In the genomic region with DNA sequence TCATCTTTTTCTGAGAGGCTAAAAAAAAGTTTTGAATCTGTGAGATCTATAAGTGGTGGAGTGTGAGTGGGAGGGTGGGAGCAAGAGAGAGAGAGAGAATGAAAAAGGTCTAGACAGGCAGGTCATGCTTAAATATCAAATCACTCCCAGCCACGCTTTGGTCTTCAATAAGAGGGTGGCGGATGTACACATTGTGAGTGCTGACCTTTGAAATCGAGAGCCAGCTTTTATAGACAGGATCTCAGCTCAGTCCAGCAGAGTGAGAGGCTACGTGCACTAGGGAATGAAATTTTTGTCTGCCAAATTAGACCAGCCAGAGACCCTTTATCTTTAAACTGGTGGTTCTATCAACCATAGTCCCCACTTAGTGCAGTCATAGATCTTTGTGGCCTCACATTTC, we compare ENCODE assay signal across 23 cellular contexts.
A peak's percentile ranks its signal among the peaks of the same experiment; 100 is the strongest.
DNase-seq lines count a peak whose midpoint lies in the region; ATAC-seq, FAIRE-seq and TF ChIP-seq lines count a peak whose summit lies in the region.
"Had no signal": no experiment of that assay in that cellular context is flagged by ENCODE, and none has a peak within 500 bp of the region (broad histone marks: within the 10 kb centered on the region; RNA-seq: fewer than 3 reads in every experiment).

No MANE protein-coding gene starts in this region.

- peaks cover 4% of the 10 kb centered on the region for H3K4me1 Mint-ChIP-seq in astrocyte (ENCODE audit: low read depth, unreplicated experiment)
- H3K4me1 Mint-ChIP-seq: CD4-positive, alpha-beta memory T cell had no signal

- no peak overlapping the region for H3K27ac Mint-ChIP-seq in astrocyte (ENCODE audit: unreplicated experiment)
- H3K27ac Mint-ChIP-seq: CD4-positive, alpha-beta memory T cell; HFFc6 had no signal

- H3K27ac ChIP-seq in astrocyte (ENCODE audit: low read depth, low read length) (no peak overlapping the region), liver (ENCODE audit: low read depth in 1 of 2, low read length in 2 of 2) (no peak overlapping the region), smooth muscle cell (ENCODE audit: low read depth) (peak overlapping the region; percentile 67), transverse colon (no peak overlapping the region)
- H3K27ac ChIP-seq: A549 had no signal

- peaks cover 3% of the 10 kb centered on the region for H3K27me3 ChIP-seq in astrocyte (ENCODE audit: insufficient read depth, low read length)
- no peaks in the 10 kb centered on the region for H3K27me3 ChIP-seq in liver (ENCODE audit: control insufficient read depth in 4 of 4, insufficient read depth in 4 of 4, low read length in 3 of 4)
- no peaks in the 10 kb centered on the region for H3K27me3 ChIP-seq in smooth muscle cell (ENCODE audit: low read depth)
- no peaks in the 10 kb centered on the region for H3K27me3 ChIP-seq in transverse colon
- H3K27me3 ChIP-seq: BE2C; BLaER1 treated with 17β-estradiol and CSF1 and Interleukin-3, amounts not matched to agents 10 nM and 100 nM had no signal

- whole genome bisulfite sequencing in liver = 61% methylated on average over 4 of the region's 4 CpGs
- WGBS in smooth muscle cell (ENCODE audit: low lambda C conversion rate) = 87% methylated on average over 4 of the region's 4 CpGs
- 60 to 68% methylated on average over 3 to 4 of the region's 4 CpGs for WGBS in transverse colon (ENCODE audit: low coverage in 1 of 2), 2 donors

- no peak for TF ChIP-seq CTCF in astrocyte (IDR thresholded peaks at IDR 0.05; ENCODE audit: insufficient read depth, low read depth, low read length)
- TF ChIP-seq CTCF in liver (IDR thresholded peaks at IDR 0.05; ENCODE audit: low read depth, low read length, missing input control) = no peak
- no peak for TF ChIP-seq CTCF in smooth muscle cell (IDR thresholded peaks at IDR 0.05; ENCODE audit: borderline replicate concordance, insufficient read depth, poor library complexity, severe bottlenecking)
- no peak for TF ChIP-seq CTCF in transverse colon (IDR thresholded peaks at IDR 0.05)

- H3K79me2 ChIP-seq in astrocyte (ENCODE audit: insufficient read depth, low read length) = no peaks in the 10 kb centered on the region
- no peaks in the 10 kb centered on the region for H3K79me2 ChIP-seq in smooth muscle cell (ENCODE audit: low read depth)

- TF ChIP-seq POLR2A in transverse colon (IDR thresholded peaks at IDR 0.05) = no peak

- H3K9me3 ChIP-seq in astrocyte (ENCODE audit: insufficient read depth, low read depth, low read length) = no peaks in the 10 kb centered on the region
- H3K9me3 ChIP-seq in liver (ENCODE audit: control insufficient read depth in 4 of 4, low read length in 3 of 4) = no peaks in the 10 kb centered on the region
- H3K9me3 ChIP-seq in smooth muscle cell (replicated peaks; ENCODE audit: low read depth) = no peaks in the 10 kb centered on the region
- no peaks in the 10 kb centered on the region for H3K9me3 ChIP-seq in transverse colon
- H3K9me3 ChIP-seq: A549, BE2C, HAP-1 had no signal

- intact Hi-C loops in transverse colon (cut with DNase I; ENCODE audit: low total_unique reads) = no loop called here

- H3K4me3 ChIP-seq in astrocyte (ENCODE audit: insufficient read depth, low read depth, low read length) (no peak overlapping the region), liver (ENCODE audit: low read depth in 1 of 3, low read length in 3 of 3) (no peak overlapping the region), smooth muscle cell (no peak overlapping the region), transverse colon (no peak overlapping the region)
- H3K4me3 ChIP-seq: A549; BLaER1 treated with 17β-estradiol and CSF1 and Interleukin-3, amounts not matched to agents 10 nM and 100 nM; HAP-1 had no signal

- H3K9me3 Mint-ChIP-seq in astrocyte (ENCODE audit: unreplicated experiment) = no peaks in the 10 kb centered on the region
- H3K9me3 Mint-ChIP-seq: HFFc6 had no signal

- no peak overlapping the region for H3K4me3 Mint-ChIP-seq in astrocyte (ENCODE audit: unreplicated experiment)
- H3K4me3 Mint-ChIP-seq: CD4-positive, alpha-beta memory T cell; HFFc6 had no signal

- H4K20me1 ChIP-seq in astrocyte (ENCODE audit: insufficient read depth, low read length) = no peaks in the 10 kb centered on the region
- H4K20me1 ChIP-seq in smooth muscle cell (ENCODE audit: low read depth) = no peaks in the 10 kb centered on the region
- H4K20me1 ChIP-seq: BLaER1 treated with 17β-estradiol and CSF1 and Interleukin-3, amounts not matched to agents 10 nM and 100 nM had no signal

- ATAC-seq in HG03521 (IDR thresholded peaks at IDR 0.05; ENCODE audit: unreplicated experiment) (no peak), SK-N-SH treated with all-trans-retinoic acid at 6 μM for 48 hours (no peak)

- H3K9ac ChIP-seq in astrocyte (ENCODE audit: low read length) (no peak overlapping the region), liver (ENCODE audit: low read depth in 1 of 2, low read length in 2 of 2) (no peak overlapping the region), smooth muscle cell (ENCODE audit: low read depth) (no peak overlapping the region)
- H3K9ac ChIP-seq: BLaER1 treated with 17β-estradiol and CSF1 and Interleukin-3, amounts not matched to agents 10 nM and 100 nM had no signal

- H3K36me3 Mint-ChIP-seq in astrocyte (ENCODE audit: low read depth, unreplicated experiment) = no peaks in the 10 kb centered on the region
- H3K36me3 Mint-ChIP-seq: CD4-positive, alpha-beta memory T cell had no signal

- peaks cover 10% of the 10 kb centered on the region for H3K4me1 ChIP-seq in astrocyte (ENCODE audit: insufficient read depth, low read length)
- peaks cover 2 to 18% (median 9%) of the 10 kb centered on the region in 4 donors for H3K4me1 ChIP-seq in liver (ENCODE audit: control insufficient read depth in 4 of 4, insufficient read depth in 4 of 4, low read length in 3 of 4)
- H3K4me1 ChIP-seq in smooth muscle cell (ENCODE audit: low read depth) = no peaks in the 10 kb centered on the region
- peaks cover 0 to 5% (median 2%) of the 10 kb centered on the region in 4 donors for H3K4me1 ChIP-seq in transverse colon
- H3K4me1 ChIP-seq: HAP-1 had no signal

- TF ChIP-seq RAD21 in liver (IDR thresholded peaks at IDR 0.05) = no peak

- no peak for TF ChIP-seq EP300 in transverse colon (IDR thresholded peaks at IDR 0.05; ENCODE audit: low read depth)

- H3K36me3 ChIP-seq in astrocyte (ENCODE audit: insufficient read depth, low read length) (no peaks in the 10 kb centered on the region), liver (ENCODE audit: control insufficient read depth in 4 of 4, insufficient read depth in 3 of 4, low read depth in 1 of 4, low read length in 3 of 4) (no peaks in the 10 kb centered on the region), smooth muscle cell (ENCODE audit: low read depth) (no peaks in the 10 kb centered on the region), transverse colon (no peaks in the 10 kb centered on the region)
- H3K36me3 ChIP-seq: BE2C; BLaER1 treated with 17β-estradiol and CSF1 and Interleukin-3, amounts not matched to agents 10 nM and 100 nM; HAP-1 had no signal

- H3K27me3 Mint-ChIP-seq in astrocyte (ENCODE audit: low read depth, unreplicated experiment) = peaks cover 12% of the 10 kb centered on the region

- FAIRE-seq in astrocyte (lab: Jason Lieb, UNC) = no peak
- FAIRE-seq: A549, GM18507, H54 had no signal

- DNase-seq in astrocyte (ENCODE audit: low read depth) (no peak), left kidney (ENCODE audit: low read depth, low spot score) (peak; percentile 40), smooth muscle cell (lab: John Stamatoyannopoulos, UW; ENCODE audit: unreplicated experiment) (no peak), transverse colon (no peak)
- DNase-seq: 8988T; ACHN; AML-193; BE2C; Calu3; CD4-positive, alpha-beta memory T cell; COR-L47; DMS79 treated with DMSO at 0.1 percent for 48 hours; GF-D8; GOT3 had no signal

- H2AFZ ChIP-seq in astrocyte (ENCODE audit: low read depth, low read length) (no peak overlapping the region), smooth muscle cell (ENCODE audit: low read depth) (no peak overlapping the region)

- peak overlapping the region; percentile 5 for H3K4me2 ChIP-seq in astrocyte (ENCODE audit: low read length)
- no peak overlapping the region for H3K4me2 ChIP-seq in smooth muscle cell
- H3K4me2 ChIP-seq: A549 had no signal

- H3F3A ChIP-seq in smooth muscle cell (ENCODE audit: low read depth) = no peaks in the 10 kb centered on the region

- in situ Hi-C loops in transverse colon (cut with MboI; ENCODE audit: low pct_ligation_motif_present in 1 of 4, low pct_unique_long_range_greater_than_20kb in 1 of 4, low sequenced_read_pairs in 3 of 4) = no loop called here

TF ChIP-seq in liver, 16 proteins besides CTCF, POLR2A, EP300 and RAD21:
- TF ChIP-seq NR2F2 (IDR thresholded peaks at IDR 0.05) (no peak), HNF4A (conservative IDR thresholded peaks at IDR 0.05) (peak; percentile 59 to 69), RXRA (IDR thresholded peaks at IDR 0.05) (peak in 1 of 2 donors; percentile 42)
TF ChIP-seq in liver: peak in this region for 2.

TF ChIP-seq in SK-N-SH treated with all-trans-retinoic acid at 6 μM for 48 hours, 23 proteins besides CTCF, POLR2A, EP300 and RAD21:
- no peak for TF ChIP-seq CSDC2 (CRISPR knock-in tag; IDR thresholded peaks at IDR 0.05)
TF ChIP-seq in SK-N-SH treated with all-trans-retinoic acid at 6 μM for 48 hours: peak in this region for 0.
